Comparison of ENCODE assay signal across 11 cellular contexts in the genomic region with DNA sequence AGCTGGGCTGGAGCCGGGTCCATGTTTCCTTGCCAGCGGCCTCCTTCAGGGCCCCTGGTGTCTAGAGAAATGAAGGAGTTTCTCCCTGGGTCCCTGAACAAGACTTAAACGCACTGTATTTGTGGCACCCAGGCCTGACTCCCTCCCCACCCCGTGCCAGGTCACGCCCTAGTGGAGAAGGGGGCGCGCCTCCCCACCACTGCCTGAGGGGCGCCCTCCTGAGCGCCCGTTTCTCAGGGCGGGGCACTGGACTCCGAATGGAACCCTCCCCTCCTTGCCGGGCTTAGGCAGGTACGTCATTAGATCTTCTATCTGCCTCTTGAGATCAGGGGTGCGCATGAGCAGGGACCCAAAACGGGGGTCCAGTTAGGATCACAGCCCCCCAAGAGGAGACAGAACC. TPM values are rescaled to one million over a fixed set of nuclear protein-coding genes. Genes with fewer than 3 reads are reported as not detected.
DNase-seq lines count a peak whose midpoint lies in the region; ATAC-seq and TF ChIP-seq lines count a peak whose summit lies in the region.
"Had no signal": no experiment of that assay in that cellular context is flagged by ENCODE, and none has a peak within 500 bp of the region (broad histone marks: within the 10 kb centered on the region; RNA-seq: fewer than 3 reads in every experiment).

No MANE protein-coding gene starts in this region.

- no peaks in the 10 kb centered on the region for H3K79me2 ChIP-seq in hepatocyte

- H3K27ac ChIP-seq in SJCRH30 (peak overlapping the region; percentile 42), hepatocyte (peak overlapping the region; percentile 49)

- no peak for ATAC-seq in GM18858 (IDR thresholded peaks at IDR 0.05; ENCODE audit: unreplicated experiment)

- peak overlapping the region; percentile 61 for H3K4me3 ChIP-seq in GM12865 (ENCODE audit: low read depth, low read length)
- H3K4me3 ChIP-seq in SJCRH30: peak overlapping the region; percentile 55
- H3K4me3 ChIP-seq in hepatocyte: no peak overlapping the region
- H3K4me3 ChIP-seq in skeletal muscle satellite cell (ENCODE audit: low read length): peak overlapping the region; percentile 52

- H3K9me3 ChIP-seq in SJCRH30 (replicated peaks): no peaks in the 10 kb centered on the region
- H3K9me3 ChIP-seq in hepatocyte (ENCODE audit: low read depth): no peaks in the 10 kb centered on the region
- H3K9me3 ChIP-seq in skeletal muscle satellite cell (replicated peaks; ENCODE audit: low read length): no peaks in the 10 kb centered on the region

- peak overlapping the region; percentile 73 for H3K4me2 ChIP-seq in hepatocyte
- peak overlapping the region; percentile 74 for H3K4me2 ChIP-seq in skeletal muscle satellite cell (ENCODE audit: low read length)

- no peak for DNase-seq in GM12865 (ENCODE audit: low read depth)
- DNase-seq in SJCRH30: no peak
- no peak for DNase-seq in hepatocyte (ENCODE audit: low spot score)
- DNase-seq in NCI-H1105 (lab: John Stamatoyannopoulos, UW): no peak
- no peak for DNase-seq in LoVo (ENCODE audit: low spot score)
- DNase-seq: activated T-cell treated with anti-CD3 and anti-CD28 coated beads, Interleukin-2, amount 50 U/mL, for 1 hour; GDM1; KBM-7; occipital lobe had no signal

- H3K4me1 ChIP-seq in SJCRH30: peaks cover 16% of the 10 kb centered on the region
- peaks cover 4% of the 10 kb centered on the region for H3K4me1 ChIP-seq in hepatocyte (ENCODE audit: insufficient read depth)
- H3K4me1 ChIP-seq in skeletal muscle satellite cell (ENCODE audit: control insufficient read depth, insufficient read depth, low read length): peaks cover 27% of the 10 kb centered on the region

- H3K27me3 ChIP-seq in SJCRH30 (no peaks in the 10 kb centered on the region), hepatocyte (no peaks in the 10 kb centered on the region), skeletal muscle satellite cell (ENCODE audit: control insufficient read depth, insufficient read depth, low read length) (no peaks in the 10 kb centered on the region)

- TF ChIP-seq CTCF in GM12865 (IDR thresholded peaks at IDR 0.05; ENCODE audit: insufficient read depth, low read depth, low read length, missing control alignments): no peak
- no peak for TF ChIP-seq CTCF in hepatocyte (IDR thresholded peaks at IDR 0.05; ENCODE audit: poor library complexity)

- H3K9me2 ChIP-seq in hepatocyte (replicated peaks; ENCODE audit: insufficient read depth): no peaks in the 10 kb centered on the region

- H4K20me1 ChIP-seq in hepatocyte (ENCODE audit: insufficient read depth, poor library complexity, severe bottlenecking): no peaks in the 10 kb centered on the region

- H3K36me3 ChIP-seq in SJCRH30 (no peaks in the 10 kb centered on the region), hepatocyte (replicated peaks; ENCODE audit: insufficient read depth, low read depth) (no peaks in the 10 kb centered on the region), skeletal muscle satellite cell (ENCODE audit: insufficient read depth, low read length) (peaks cover 5% of the 10 kb centered on the region)

- WGBS in hepatocyte (ENCODE audit: low lambda C conversion rate, missing lambda C conversion rate): 85% methylated on average over 16 of the region's 16 CpGs

- no peak overlapping the region for H2AFZ ChIP-seq in hepatocyte

- peak overlapping the region; percentile 42 for H3K9ac ChIP-seq in skeletal muscle satellite cell (ENCODE audit: low read depth, low read length)

RNA-seq across cellular contexts. Expression of a gene that starts 16.3 kb away (rescaled TPM):
- total RNA-seq in SJCRH30 (2014; rRNA removed; shearing (Covaris generic)): 362 and 380 TPM in 2 replicates
- 140 and 165 TPM in 2 replicates for total RNA-seq in hepatocyte
- polyA plus RNA-seq in hepatocyte: 92.0 and 92.8 TPM in 2 replicates
- 312 and 358 TPM in 2 replicates for total RNA-seq in skeletal muscle satellite cell (2012; rRNA removed)
